ENCODE assay signal across 16 cellular contexts in genomic region chr17:49381033-49381432, GRCh38.
"Had no signal": no experiment of that assay in that cellular context is flagged by ENCODE, and none has a peak within 500 bp of the region (broad histone marks: within the 10 kb centered on the region; RNA-seq: fewer than 3 reads in every experiment).

No MANE protein-coding gene starts in this region.

- H3K36me3 Mint-ChIP-seq: activated naive CD4-positive, alpha-beta T cell treated with anti-CD3 and anti-CD28 coated beads, Interleukin-2, amount 50 U/mL, for 72 hours; WTC11 had no signal

- H3K9me3 Mint-ChIP-seq: activated naive CD4-positive, alpha-beta T cell treated with anti-CD3 and anti-CD28 coated beads, Interleukin-2, amount 50 U/mL, for 72 hours; activated T-cell treated with anti-CD3 and anti-CD28 coated beads, Interleukin-2, amount 50 U/mL, for 72 hours; stimulated activated effector memory CD8-positive, alpha-beta T cell treated with anti-CD3 and anti-CD28 coated beads, Interleukin-12 subunit alpha, Interleukin-12 subunit beta, amount 100 ng/mL, for 72 hours; T-helper 1 cell treated with Interleukin-12 subunit alpha and Interleukin-12 subunit beta and Interleukin-4 antibody, amounts not matched to agents 30 μg/mL and 1 μg/mL, for 36 hours; WTC11 had no signal

- DNase-seq: activated CD4-positive, alpha-beta T cell treated with anti-CD3 and anti-CD28 coated beads for 48 hours; activated CD8-positive, alpha-beta memory T cell treated with anti-CD3 and anti-CD28 coated beads, Interleukin-2, amount 50 U/mL, for 48 hours; activated gamma-delta T cell; activated T-cell treated with anti-CD3 and anti-CD28 coated beads, Interleukin-2, amount 50 U/mL, for 72 hours; amniotic stem cell; central memory CD4-positive, alpha-beta T cell; islet precursor cell; nephron progenitor cell; stimulated activated CD4-positive, alpha-beta T cell treated with anti-CD3 and anti-CD28 coated beads, Interleukin-12 subunit alpha, Interleukin-12 subunit beta, amount 100 ng/mL, for 4 hours; stimulated activated CD4-positive, alpha-beta T cell treated with anti-CD3 and anti-CD28 coated beads, Interleukin-2, amount 100 ng/mL, for 24 hours had no signal

- H3K36me3 ChIP-seq: esophagus muscularis mucosa had no signal

- H3K9me3 ChIP-seq: esophagus muscularis mucosa had no signal

- H3K27me3 ChIP-seq: esophagus muscularis mucosa had no signal

- ATAC-seq: activated naive CD4-positive, alpha-beta T cell treated with anti-CD3 and anti-CD28 coated beads, Interleukin-2, amount 50 U/mL, for 72 hours; activated T-cell treated with anti-CD3 and anti-CD28 coated beads, Interleukin-2, amount 50 U/mL, for 72 hours; stimulated activated effector memory CD8-positive, alpha-beta T cell treated with anti-CD3 and anti-CD28 coated beads, Interleukin-12 subunit alpha, Interleukin-12 subunit beta, amount 100 ng/mL, for 72 hours; WTC11 had no signal

- H3K27ac ChIP-seq: coronary artery, esophagus muscularis mucosa had no signal

- H3K4me3 Mint-ChIP-seq: activated T-cell treated with anti-CD3 and anti-CD28 coated beads, Interleukin-2, amount 50 U/mL, for 72 hours; nephron progenitor cell; stimulated activated effector memory CD8-positive, alpha-beta T cell treated with anti-CD3 and anti-CD28 coated beads, Interleukin-12 subunit alpha, Interleukin-12 subunit beta, amount 100 ng/mL, for 72 hours; T-helper 1 cell treated with Interleukin-12 subunit alpha and Interleukin-12 subunit beta and Interleukin-4 antibody, amounts not matched to agents 30 μg/mL and 1 μg/mL, for 36 hours; WTC11 had no signal

- H3K27ac Mint-ChIP-seq: activated naive CD4-positive, alpha-beta T cell treated with anti-CD3 and anti-CD28 coated beads, Interleukin-2, amount 50 U/mL, for 72 hours; activated T-cell treated with anti-CD3 and anti-CD28 coated beads, Interleukin-2, amount 50 U/mL, for 72 hours; nephron progenitor cell; stimulated activated effector memory CD8-positive, alpha-beta T cell treated with anti-CD3 and anti-CD28 coated beads, Interleukin-12 subunit alpha, Interleukin-12 subunit beta, amount 100 ng/mL, for 72 hours; T-helper 1 cell treated with Interleukin-12 subunit alpha and Interleukin-12 subunit beta and Interleukin-4 antibody, amounts not matched to agents 30 μg/mL and 1 μg/mL, for 36 hours had no signal

- H3K4me3 ChIP-seq: coronary artery, esophagus muscularis mucosa had no signal
